Comparison of ENCODE assay signal across 8 cellular contexts in the genomic region with DNA sequence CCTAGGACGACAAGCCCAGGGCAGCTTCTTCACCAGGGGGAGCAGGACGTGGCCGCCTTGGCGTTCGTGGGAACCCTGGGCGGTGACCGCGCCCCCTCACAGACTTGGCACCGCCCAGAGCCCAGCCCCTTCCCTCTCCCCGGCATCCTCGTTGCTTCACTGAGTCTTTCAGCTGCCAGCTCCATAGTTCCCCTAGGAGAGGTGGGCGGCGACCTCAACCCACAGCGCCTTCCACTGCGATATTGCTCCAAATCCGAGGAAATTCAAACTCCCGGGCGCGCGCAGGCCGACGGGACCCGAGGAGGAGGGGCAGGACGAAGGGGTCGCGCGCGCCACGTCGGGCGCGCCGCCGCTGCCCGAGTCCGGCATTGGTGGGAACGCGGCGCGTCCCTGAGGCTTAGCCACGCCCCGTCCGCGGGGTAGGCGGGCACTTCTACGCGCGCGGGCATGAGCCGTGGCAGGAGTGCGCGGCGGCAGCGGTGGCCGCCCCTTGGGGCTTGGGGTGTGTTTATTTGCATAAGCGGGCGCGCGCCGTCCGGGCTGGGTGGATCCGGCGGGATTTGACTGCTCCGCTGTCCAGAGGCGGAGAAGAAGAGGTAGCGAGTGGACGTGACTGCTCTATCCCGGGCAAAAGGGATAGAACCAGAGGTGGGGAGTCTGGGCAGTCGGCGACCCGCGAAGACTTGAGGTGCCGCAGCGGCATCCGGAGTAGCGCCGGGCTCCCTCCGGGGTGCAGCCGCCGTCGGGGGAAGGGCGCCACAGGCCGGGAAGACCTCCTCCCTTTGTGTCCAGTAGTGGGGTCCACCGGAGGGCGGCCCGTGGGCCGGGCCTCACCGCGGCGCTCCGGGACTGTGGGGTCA.
DNase-seq lines count a peak whose midpoint lies in the region; ATAC-seq and TF ChIP-seq lines count a peak whose summit lies in the region.

A gene with protein sequence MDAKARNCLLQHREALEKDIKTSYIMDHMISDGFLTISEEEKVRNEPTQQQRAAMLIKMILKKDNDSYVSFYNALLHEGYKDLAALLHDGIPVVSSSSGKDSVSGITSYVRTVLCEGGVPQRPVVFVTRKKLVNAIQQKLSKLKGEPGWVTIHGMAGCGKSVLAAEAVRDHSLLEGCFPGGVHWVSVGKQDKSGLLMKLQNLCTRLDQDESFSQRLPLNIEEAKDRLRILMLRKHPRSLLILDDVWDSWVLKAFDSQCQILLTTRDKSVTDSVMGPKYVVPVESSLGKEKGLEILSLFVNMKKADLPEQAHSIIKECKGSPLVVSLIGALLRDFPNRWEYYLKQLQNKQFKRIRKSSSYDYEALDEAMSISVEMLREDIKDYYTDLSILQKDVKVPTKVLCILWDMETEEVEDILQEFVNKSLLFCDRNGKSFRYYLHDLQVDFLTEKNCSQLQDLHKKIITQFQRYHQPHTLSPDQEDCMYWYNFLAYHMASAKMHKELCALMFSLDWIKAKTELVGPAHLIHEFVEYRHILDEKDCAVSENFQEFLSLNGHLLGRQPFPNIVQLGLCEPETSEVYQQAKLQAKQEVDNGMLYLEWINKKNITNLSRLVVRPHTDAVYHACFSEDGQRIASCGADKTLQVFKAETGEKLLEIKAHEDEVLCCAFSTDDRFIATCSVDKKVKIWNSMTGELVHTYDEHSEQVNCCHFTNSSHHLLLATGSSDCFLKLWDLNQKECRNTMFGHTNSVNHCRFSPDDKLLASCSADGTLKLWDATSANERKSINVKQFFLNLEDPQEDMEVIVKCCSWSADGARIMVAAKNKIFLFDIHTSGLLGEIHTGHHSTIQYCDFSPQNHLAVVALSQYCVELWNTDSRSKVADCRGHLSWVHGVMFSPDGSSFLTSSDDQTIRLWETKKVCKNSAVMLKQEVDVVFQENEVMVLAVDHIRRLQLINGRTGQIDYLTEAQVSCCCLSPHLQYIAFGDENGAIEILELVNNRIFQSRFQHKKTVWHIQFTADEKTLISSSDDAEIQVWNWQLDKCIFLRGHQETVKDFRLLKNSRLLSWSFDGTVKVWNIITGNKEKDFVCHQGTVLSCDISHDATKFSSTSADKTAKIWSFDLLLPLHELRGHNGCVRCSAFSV (N-terminal part only) (plus strand): TSS at position 579 of the 860 bp plus-strand sequence. CDS start 3,070 bp downstream, outside the sequence.
IKBIP (minus strand) TSS at position 77 of the 860 bp plus-strand sequence. CDS start 87 bp downstream, outside the sequence.

- H3K4me1 Mint-ChIP-seq in central memory CD8-positive, alpha-beta T cell, result peaks cover 19% of the 10 kb centered on the region

- H3K4me3 Mint-ChIP-seq in central memory CD8-positive, alpha-beta T cell, result peak within 1 kb of the TSS; percentile 99

- no peaks in the 10 kb centered on the region for H3K9me3 Mint-ChIP-seq in central memory CD8-positive, alpha-beta T cell

- peak; percentile 82 to 89 for DNase-seq in AML-193 (lab: John Stamatoyannopoulos, UW)
- peak; percentile 93 for DNase-seq in NCI-H446 treated with DMSO at 0.1 percent for 48 hours (lab: John Stamatoyannopoulos, UW)
- DNase-seq in central memory CD8-positive, alpha-beta T cell (ENCODE audit: low spot score in 2 of 2), result peak; percentile 96
- DNase-seq in islet precursor cell, result peak; percentile 99
- DNase-seq in stimulated activated CD4-positive, alpha-beta T cell treated with anti-CD3 and anti-CD28 coated beads, Interleukin-12 subunit alpha, Interleukin-12 subunit beta, amount 100 ng/mL, for 4 hours, result peak; percentile 96

- H3K27me3 Mint-ChIP-seq in central memory CD8-positive, alpha-beta T cell, result no peaks in the 10 kb centered on the region

- H3K36me3 Mint-ChIP-seq in central memory CD8-positive, alpha-beta T cell (ENCODE audit: insufficient read depth), result peaks cover 22% of the 10 kb centered on the region

- H3K27ac Mint-ChIP-seq in central memory CD8-positive, alpha-beta T cell (ENCODE audit: low read depth), result peak within 1 kb of the TSS; percentile 94

- peak; percentile 83 for ATAC-seq in HG03378 (IDR thresholded peaks at IDR 0.05; ENCODE audit: unreplicated experiment)
- ATAC-seq in activated CD4-positive, CD25-positive, alpha-beta regulatory T cell treated with anti-CD3 and anti-CD28 coated beads, Interleukin-2, amount 50 U/mL, for 24 hours, result peak; percentile 92
- peak; percentile 89 for ATAC-seq in central memory CD8-positive, alpha-beta T cell (replicated peaks; ENCODE audit: extremely low read depth, poor library complexity, severe bottlenecking)

- TF ChIP-seq POLR2A in GM19099 (IDR thresholded peaks at IDR 0.05; ENCODE audit: extremely low read depth, insufficient read length, low read depth), result peak; percentile 84

Comparison
In these comparisons a context has a peak if more than half of its experiments do, and no peak if none do; other contexts are left out.
1. Peak in every context shown above with its lines: DNase-seq and ATAC-seq.